ENCODE assay signal across 10 cellular contexts in the genomic region with DNA sequence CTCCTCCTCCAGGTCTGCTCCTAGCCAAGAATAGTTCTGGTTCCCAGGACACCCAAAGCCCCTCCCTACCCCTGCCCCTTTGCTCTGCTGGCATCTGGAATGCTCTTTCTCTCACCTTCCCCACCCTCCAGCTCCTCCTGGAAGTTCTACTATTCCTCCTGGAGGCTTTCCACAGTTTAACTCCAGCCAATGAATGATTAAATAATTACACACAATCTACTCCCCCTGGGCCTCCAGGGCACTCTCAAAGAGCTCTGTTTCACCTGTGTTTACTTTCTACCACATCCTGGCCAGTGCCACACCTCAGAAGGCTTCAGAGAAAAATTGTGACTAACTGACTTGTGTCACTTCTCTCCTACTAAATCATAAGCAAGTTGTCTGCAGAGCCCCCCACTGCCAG. TPM values are rescaled to one million over a fixed set of nuclear protein-coding genes. Genes with fewer than 3 reads are reported as not detected.
DNase-seq lines count a peak whose midpoint lies in the region; ATAC-seq and TF ChIP-seq lines count a peak whose summit lies in the region.
"Had no signal": no experiment of that assay in that cellular context is flagged by ENCODE, and none has a peak within 500 bp of the region (broad histone marks: within the 10 kb centered on the region; RNA-seq: fewer than 3 reads in every experiment).

No MANE protein-coding gene starts in this region.

- CTCF ChIA-PET in WTC11 (lab: Charles Lee) = interaction anchor here (0.9 to 1.7 kb wide), 5 partner anchors 9 to 380 kb away, joined by 3 to 4 read pairs (median 4); no protein-coding TSS in a partner anchor

- no peak overlapping the region for H2AK5ac ChIP-seq in mesendoderm (ENCODE audit: low read length)

- no peak overlapping the region for H4K5ac ChIP-seq in mesendoderm (ENCODE audit: low read length)

- peaks cover 6% of the 10 kb centered on the region for H3K36me3 Mint-ChIP-seq in WTC11
- H3K36me3 Mint-ChIP-seq: naive B cell had no signal

- DNase-seq in DMS53 (lab: John Stamatoyannopoulos, UW) = peak; percentile 90
- peak; percentile 46 for DNase-seq in NCI-H1048 (lab: John Stamatoyannopoulos, UW)
- DNase-seq in WTC11 (ENCODE audit: low spot score) = no peak
- DNase-seq in mesendoderm = peak; percentile 16
- DNase-seq in left lobe of liver (ENCODE audit: low spot score) = no peak
- DNase-seq in smooth muscle cell (lab: John Stamatoyannopoulos, UW; ENCODE audit: unreplicated experiment) = no peak
- DNase-seq: naive B cell, SK-N-SH had no signal

- no peak overlapping the region for H4K8ac ChIP-seq in mesendoderm (ENCODE audit: low read depth, low read length)

- H3K4me2 ChIP-seq in mesendoderm (ENCODE audit: low read length) (no peak overlapping the region), smooth muscle cell (no peak overlapping the region)
- H3K4me2 ChIP-seq: SK-N-SH had no signal

- H3K4me3 Mint-ChIP-seq in WTC11 = no peak overlapping the region

- TF ChIP-seq CTCF in WTC11 (IDR thresholded peaks at IDR 0.05) (no peak), smooth muscle cell (IDR thresholded peaks at IDR 0.05; ENCODE audit: borderline replicate concordance, insufficient read depth, poor library complexity, severe bottlenecking) (no peak)

- H3K79me1 ChIP-seq in mesendoderm (ENCODE audit: low read length) = no peaks in the 10 kb centered on the region

- no peak overlapping the region for H3K27ac ChIP-seq in mesendoderm (ENCODE audit: low read depth, low read length)
- H3K27ac ChIP-seq in smooth muscle cell (ENCODE audit: low read depth) = no peak overlapping the region

- no peaks in the 10 kb centered on the region for H3F3A ChIP-seq in smooth muscle cell (ENCODE audit: low read depth)

- no peak overlapping the region for H2BK5ac ChIP-seq in mesendoderm (ENCODE audit: low read length)

- H3K27ac Mint-ChIP-seq in WTC11 = 0 out of 2 replicates have a peak overlapping the region, but pooled peaks have one; percentile 12

- H2BK15ac ChIP-seq in mesendoderm (replicated peaks; ENCODE audit: low read depth) = no peak overlapping the region

- H3K79me2 ChIP-seq in mesendoderm (ENCODE audit: control insufficient read depth, insufficient read depth, low read length) = no peaks in the 10 kb centered on the region
- H3K79me2 ChIP-seq in smooth muscle cell (ENCODE audit: low read depth) = no peaks in the 10 kb centered on the region

- ATAC-seq in WTC11 (no peak; the same call in 1 of the 2 replicates), left lobe of liver (no peak), GM18858 (IDR thresholded peaks at IDR 0.05; ENCODE audit: unreplicated experiment) (no peak), HG03159 (IDR thresholded peaks at IDR 0.05; ENCODE audit: unreplicated experiment) (no peak)

- H3K23ac ChIP-seq in mesendoderm (ENCODE audit: low read length) = no peak overlapping the region

- no peak overlapping the region for H3K56ac ChIP-seq in mesendoderm (ENCODE audit: low read length)

- H3K27me3 Mint-ChIP-seq in WTC11 (ENCODE audit: low read depth) = no peaks in the 10 kb centered on the region; the same call in 1 of the 2 replicates

- no peaks in the 10 kb centered on the region for H4K20me1 ChIP-seq in smooth muscle cell (ENCODE audit: low read depth)

- no peak overlapping the region for H3K4ac ChIP-seq in mesendoderm (ENCODE audit: low read depth, low read length)

- H3K9me3 Mint-ChIP-seq in WTC11 = peaks cover 19% of the 10 kb centered on the region

- H3K36me3 ChIP-seq in mesendoderm (ENCODE audit: control insufficient read depth, insufficient read depth, low read length) (no peaks in the 10 kb centered on the region), smooth muscle cell (ENCODE audit: low read depth) (no peaks in the 10 kb centered on the region)

- no peak overlapping the region for H2AFZ ChIP-seq in smooth muscle cell (ENCODE audit: low read depth)

- H3K4me3 ChIP-seq in mesendoderm (ENCODE audit: low read length) (no peak overlapping the region), smooth muscle cell (no peak overlapping the region)

- POLR2A ChIA-PET in WTC11 (lab: Charles Lee) = no interaction called here

- H3K27me3 ChIP-seq in mesendoderm (ENCODE audit: insufficient read depth, low read length, poor library complexity) (no peaks in the 10 kb centered on the region), smooth muscle cell (ENCODE audit: low read depth) (no peaks in the 10 kb centered on the region)

- peaks cover 2% of the 10 kb centered on the region; the same call in 1 of the 2 replicates for H3K4me1 Mint-ChIP-seq in WTC11
- H3K4me1 Mint-ChIP-seq: naive B cell had no signal

- H2BK120ac ChIP-seq in mesendoderm (ENCODE audit: low read depth, low read length) = no peak overlapping the region

- H3K4me1 ChIP-seq in mesendoderm (ENCODE audit: control insufficient read depth, low read depth, low read length) = no peaks in the 10 kb centered on the region
- H3K4me1 ChIP-seq in smooth muscle cell (ENCODE audit: low read depth) = no peaks in the 10 kb centered on the region

- no peaks in the 10 kb centered on the region for H3K9me3 ChIP-seq in smooth muscle cell (replicated peaks; ENCODE audit: low read depth)
- H3K9me3 ChIP-seq: SK-N-SH had no signal

- H3K9ac ChIP-seq in mesendoderm (ENCODE audit: low read length) (no peak overlapping the region), smooth muscle cell (ENCODE audit: low read depth) (no peak overlapping the region)
- H3K9ac ChIP-seq: SK-N-SH had no signal

- no peak overlapping the region for H3K18ac ChIP-seq in mesendoderm (ENCODE audit: low read length)

TF ChIP-seq in WTC11, 78 proteins besides CTCF, POLR2A, EP300 and RAD21 (continues in another document):
- TF ChIP-seq, protein P1, sequence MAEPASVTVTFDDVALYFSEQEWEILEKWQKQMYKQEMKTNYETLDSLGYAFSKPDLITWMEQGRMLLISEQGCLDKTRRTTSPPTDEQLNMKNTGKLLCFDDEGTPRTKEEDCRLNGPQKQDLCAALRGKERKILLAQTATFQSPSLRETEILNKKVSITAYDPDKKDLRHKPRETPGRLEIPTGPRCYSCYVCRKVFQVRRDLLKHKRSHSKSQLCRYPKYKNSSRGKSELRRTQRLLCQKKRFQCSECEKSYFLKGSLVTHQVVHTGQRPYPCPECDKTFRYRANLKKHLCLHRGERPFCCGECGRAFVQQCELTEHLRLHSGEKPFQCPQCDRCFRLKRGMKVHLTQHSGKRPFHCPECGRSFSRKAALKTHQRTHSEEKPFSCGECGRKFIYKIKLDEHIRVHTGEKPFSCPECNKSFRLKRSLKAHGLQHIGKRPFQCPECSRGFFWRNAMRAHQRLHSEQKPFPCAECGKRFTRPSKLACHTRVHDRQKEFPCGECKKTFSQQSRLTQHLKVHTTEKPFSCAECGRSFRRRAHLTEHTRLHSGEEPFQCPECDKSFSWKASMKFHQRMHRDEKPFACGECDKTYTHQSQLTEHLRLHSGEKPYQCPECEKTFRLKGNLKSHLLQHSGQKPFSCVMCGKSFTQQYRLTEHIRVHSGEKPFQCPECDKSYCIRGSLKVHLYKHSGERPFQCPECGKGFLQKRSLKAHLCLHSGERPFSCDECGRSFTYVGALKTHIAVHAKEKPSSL (CRISPR knock-in tag; conservative IDR thresholded peaks at IDR 0.05) = no peak
- TF ChIP-seq, protein P2, sequence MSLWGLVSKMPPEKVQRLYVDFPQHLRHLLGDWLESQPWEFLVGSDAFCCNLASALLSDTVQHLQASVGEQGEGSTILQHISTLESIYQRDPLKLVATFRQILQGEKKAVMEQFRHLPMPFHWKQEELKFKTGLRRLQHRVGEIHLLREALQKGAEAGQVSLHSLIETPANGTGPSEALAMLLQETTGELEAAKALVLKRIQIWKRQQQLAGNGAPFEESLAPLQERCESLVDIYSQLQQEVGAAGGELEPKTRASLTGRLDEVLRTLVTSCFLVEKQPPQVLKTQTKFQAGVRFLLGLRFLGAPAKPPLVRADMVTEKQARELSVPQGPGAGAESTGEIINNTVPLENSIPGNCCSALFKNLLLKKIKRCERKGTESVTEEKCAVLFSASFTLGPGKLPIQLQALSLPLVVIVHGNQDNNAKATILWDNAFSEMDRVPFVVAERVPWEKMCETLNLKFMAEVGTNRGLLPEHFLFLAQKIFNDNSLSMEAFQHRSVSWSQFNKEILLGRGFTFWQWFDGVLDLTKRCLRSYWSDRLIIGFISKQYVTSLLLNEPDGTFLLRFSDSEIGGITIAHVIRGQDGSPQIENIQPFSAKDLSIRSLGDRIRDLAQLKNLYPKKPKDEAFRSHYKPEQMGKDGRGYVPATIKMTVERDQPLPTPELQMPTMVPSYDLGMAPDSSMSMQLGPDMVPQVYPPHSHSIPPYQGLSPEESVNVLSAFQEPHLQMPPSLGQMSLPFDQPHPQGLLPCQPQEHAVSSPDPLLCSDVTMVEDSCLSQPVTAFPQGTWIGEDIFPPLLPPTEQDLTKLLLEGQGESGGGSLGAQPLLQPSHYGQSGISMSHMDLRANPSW (CRISPR knock-in tag; conservative IDR thresholded peaks at IDR 0.05; ENCODE audit: low read depth) = no peak
- TF ChIP-seq, protein P3, sequence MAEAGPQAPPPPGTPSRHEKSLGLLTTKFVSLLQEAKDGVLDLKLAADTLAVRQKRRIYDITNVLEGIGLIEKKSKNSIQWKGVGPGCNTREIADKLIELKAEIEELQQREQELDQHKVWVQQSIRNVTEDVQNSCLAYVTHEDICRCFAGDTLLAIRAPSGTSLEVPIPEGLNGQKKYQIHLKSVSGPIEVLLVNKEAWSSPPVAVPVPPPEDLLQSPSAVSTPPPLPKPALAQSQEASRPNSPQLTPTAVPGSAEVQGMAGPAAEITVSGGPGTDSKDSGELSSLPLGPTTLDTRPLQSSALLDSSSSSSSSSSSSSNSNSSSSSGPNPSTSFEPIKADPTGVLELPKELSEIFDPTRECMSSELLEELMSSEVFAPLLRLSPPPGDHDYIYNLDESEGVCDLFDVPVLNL (CRISPR knock-in tag; IDR thresholded peaks at IDR 0.05; ENCODE audit: borderline replicate concordance, low read depth) = no peak
- no peak for TF ChIP-seq ZNF219 (CRISPR knock-in tag; IDR thresholded peaks at IDR 0.05; ENCODE audit: borderline replicate concordance)
- TF ChIP-seq KAT7 (CRISPR knock-in tag; IDR thresholded peaks at IDR 0.05; ENCODE audit: borderline replicate concordance) = no peak
- TF ChIP-seq ZBTB21 (CRISPR knock-in tag; IDR thresholded peaks at IDR 0.05; ENCODE audit: borderline replicate concordance) = no peak
- TF ChIP-seq TP53 (CRISPR knock-in tag; IDR thresholded peaks at IDR 0.05) = no peak

RNA-seq across cellular contexts. Expression of a gene that starts 36.2 kb away (rescaled TPM):
- total RNA-seq in WTC11 (2021) (0.09 TPM in 1 of 3 replicates, not detected in the others), left lobe of liver (not detected), smooth muscle cell (not detected in 2 replicates)
- 0.01 TPM for polyA plus RNA-seq in mesendoderm (2013, experiment 1 of 2)
- polyA plus RNA-seq in mesendoderm (2013, experiment 2 of 2) = not detected
- polyA plus RNA-seq in smooth muscle cell = not detected in 2 replicates
- polyA plus RNA-seq: SK-N-SH had no signal

RNA-seq across cellular contexts. Expression of a gene that starts 47.2 kb away (rescaled TPM):
- 44.5 to 54.4 TPM (median 48.1 TPM) in 3 replicates for total RNA-seq in WTC11 (2021)
- 26.3 TPM for polyA plus RNA-seq in mesendoderm (2013, experiment 1 of 2)
- 26.9 TPM for polyA plus RNA-seq in mesendoderm (2013, experiment 2 of 2)
- 70.2 TPM for total RNA-seq in left lobe of liver
- total RNA-seq in smooth muscle cell = 25.3 and 25.5 TPM in 2 replicates
- 55.1 and 57.2 TPM in 2 replicates for polyA plus RNA-seq in smooth muscle cell

RNA-seq across cellular contexts. Expression of a gene that starts 50.8 kb away (rescaled TPM):
- total RNA-seq in WTC11 (2021) (7.7 to 8.7 TPM (median 8.2 TPM) in 3 replicates), left lobe of liver (5.5 TPM), smooth muscle cell (16.4 and 18.5 TPM in 2 replicates)
- 11.5 TPM for polyA plus RNA-seq in mesendoderm (2013, experiment 1 of 2)
- polyA plus RNA-seq in mesendoderm (2013, experiment 2 of 2) = 11.1 TPM
- 6.5 and 10.2 TPM in 2 replicates for polyA plus RNA-seq in smooth muscle cell

Comparison
In these comparisons a context has a peak if more than half of its experiments do, and no peak if none do; other contexts are left out.
1. DNase-seq: peak in DMS53 (single experiment), NCI-H1048 (single experiment) and mesendoderm (single experiment); none in WTC11 (single experiment), left lobe of liver (single experiment) and smooth muscle cell (single experiment).